8 cellular contexts compared by ENCODE assay signal in genomic region chr9:99103909-99104458, GRCh38. TPM values are rescaled to one million over a fixed set of nuclear protein-coding genes. Genes with fewer than 3 reads are reported as not detected.
DNase-seq lines count a peak whose midpoint lies in the region; ATAC-seq and TF ChIP-seq lines count a peak whose summit lies in the region.

No MANE protein-coding gene starts in this region.

- peak overlapping the region; percentile 45 to 77 (median 55); a peak in 2 of 7 replicates for H3K27ac Mint-ChIP-seq in H9
- H3K27ac Mint-ChIP-seq in activated T-helper 1 cell treated with anti-CD3 and anti-CD28 coated beads, Interleukin-12 subunit alpha, Interleukin-12 subunit beta, Interleukin-2, Interleukin-4 antibody, amounts not matched to agents 30 ng/mL and 10 ng/mL and 1 ng/mL, durations not matched to agents 14 hours and 24 hours and 36 hours, result peak overlapping the region; percentile 83
- peak overlapping the region; percentile 84 for H3K27ac Mint-ChIP-seq in glutamatergic neuron (ENCODE audit: unreplicated experiment)
- peak overlapping the region; percentile 14 for H3K27ac Mint-ChIP-seq in progenitor cell of endocrine pancreas

- peaks cover 2% of the 10 kb centered on the region for H3K79me1 ChIP-seq in H9 (ENCODE audit: insufficient read depth, low read depth, low read length, poor library complexity, severe bottlenecking)

- WGBS in H9 (ENCODE audit: extremely low coverage, insufficient read length, low lambda C conversion rate), result no CpG with 5 or more reads among the region's 14 CpGs

- H3K4me2 ChIP-seq in H9 (ENCODE audit: insufficient read depth, insufficient read length, low read length), result peak overlapping the region; percentile 99

- H2BK20ac ChIP-seq in H9 (ENCODE audit: low read depth, low read length, poor library complexity, severe bottlenecking), result no peak overlapping the region

- no peak for TF ChIP-seq CTCF in H9 (conservative IDR thresholded peaks at IDR 0.05)
- no peak for TF ChIP-seq CTCF in glutamatergic neuron (IDR thresholded peaks at IDR 0.05; ENCODE audit: partially characterized antibody, unreplicated experiment)
- no peak for TF ChIP-seq CTCF in progenitor cell of endocrine pancreas (IDR thresholded peaks at IDR 0.05; ENCODE audit: unreplicated experiment)

- no peak overlapping the region for H2BK120ac ChIP-seq in H9 (ENCODE audit: low read depth, low read length, poor library complexity, severe bottlenecking)

- peak overlapping the region; percentile 56 for H3K9ac ChIP-seq in H9 (ENCODE audit: extremely low read depth, insufficient read length, low read length)

- no peak overlapping the region for H3K23ac ChIP-seq in H9 (ENCODE audit: insufficient read length, low read depth, low read length)

- H3K36me3 Mint-ChIP-seq in H9 (ENCODE audit: insufficient read depth in 1 of 3, low read depth in 3 of 3) (peaks cover 0 to 1% (median 0%) of the 10 kb centered on the region in 3 experiments; a peak in 1 of 7 replicates), glutamatergic neuron (ENCODE audit: unreplicated experiment) (no peaks in the 10 kb centered on the region), progenitor cell of endocrine pancreas (ENCODE audit: insufficient read depth) (no peaks in the 10 kb centered on the region)
- H3K36me3 Mint-ChIP-seq in activated T-helper 1 cell treated with anti-CD3 and anti-CD28 coated beads, Interleukin-12 subunit alpha, Interleukin-12 subunit beta, Interleukin-2, Interleukin-4 antibody, amounts not matched to agents 30 ng/mL and 10 ng/mL and 1 ng/mL, durations not matched to agents 14 hours and 24 hours and 36 hours (ENCODE audit: low read depth), result peaks cover 14% of the 10 kb centered on the region

- DNase-seq in H9 (no peak), glutamatergic neuron (peak; percentile 21), progenitor cell of endocrine pancreas (ENCODE audit: low spot score, unreplicated experiment) (no peak), NCI-H1417 treated with DMSO at 0.1 percent for 48 hours (lab: John Stamatoyannopoulos, UW) (no peak), NCI-H2171 (lab: John Stamatoyannopoulos, UW) (no peak), T1000 (lab: John Stamatoyannopoulos, UW) (no peak)
- no peak for DNase-seq in activated T-helper 1 cell treated with anti-CD3 and anti-CD28 coated beads, Interleukin-12 subunit alpha, Interleukin-12 subunit beta, Interleukin-2, Interleukin-4 antibody, amounts not matched to agents 30 ng/mL and 10 ng/mL and 1 ng/mL, durations not matched to agents 14 hours and 24 hours and 36 hours (ENCODE audit: low spot score)

- no peak overlapping the region for H2BK15ac ChIP-seq in H9 (ENCODE audit: low read depth, low read length)

- H3K27ac ChIP-seq in H9 (ENCODE audit: insufficient read length, low read depth, low read length), result no peak overlapping the region

- no peak overlapping the region for H2BK12ac ChIP-seq in H9 (ENCODE audit: insufficient read length, low read depth, low read length)

- peaks cover 14% of the 10 kb centered on the region for H3K23me2 ChIP-seq in H9 (ENCODE audit: insufficient read length, low read depth, low read length, poor library complexity, severe bottlenecking)

- H2BK5ac ChIP-seq in H9 (ENCODE audit: insufficient read length, low read length), result no peak overlapping the region

- no peak overlapping the region for H3K14ac ChIP-seq in H9 (ENCODE audit: insufficient read depth, low read length)

- no peak for ATAC-seq in GM21390 (IDR thresholded peaks at IDR 0.05; ENCODE audit: unreplicated experiment)

- intact Hi-C loops in activated T-helper 1 cell treated with anti-CD3 and anti-CD28 coated beads, Interleukin-12 subunit alpha, Interleukin-12 subunit beta, Interleukin-2, Interleukin-4 antibody, amounts not matched to agents 30 ng/mL and 10 ng/mL and 1 ng/mL, durations not matched to agents 14 hours and 24 hours and 36 hours (cut with micrococcal nuclease), result loop anchor here (1.0 to 2.0 kb wide), 5 partner anchors 9 to 995 kb away; partner anchors contain the start of genes ALG2, ERP44 and INVS

- H3K18ac ChIP-seq in H9 (ENCODE audit: insufficient read length, low read depth, low read length), result no peak overlapping the region

- H2AFZ ChIP-seq in H9 (ENCODE audit: low read length), result peak overlapping the region; percentile 60

- H4K20me1 ChIP-seq in H9 (ENCODE audit: control insufficient read depth, insufficient read depth, insufficient read length), result no peaks in the 10 kb centered on the region

- no peaks in the 10 kb centered on the region for H3K27me3 ChIP-seq in H9 (ENCODE audit: insufficient read depth, low read length)

- H3K56ac ChIP-seq in H9 (ENCODE audit: insufficient read length, low read depth, low read length), result no peak overlapping the region

- no peak overlapping the region for H2AK5ac ChIP-seq in H9 (ENCODE audit: insufficient read length, low read length)

- peak overlapping the region; percentile 79 to 90 for H3K4me3 Mint-ChIP-seq in H9
- H3K4me3 Mint-ChIP-seq in activated T-helper 1 cell treated with anti-CD3 and anti-CD28 coated beads, Interleukin-12 subunit alpha, Interleukin-12 subunit beta, Interleukin-2, Interleukin-4 antibody, amounts not matched to agents 30 ng/mL and 10 ng/mL and 1 ng/mL, durations not matched to agents 14 hours and 24 hours and 36 hours, result peak overlapping the region; percentile 85
- H3K4me3 Mint-ChIP-seq in glutamatergic neuron (ENCODE audit: unreplicated experiment), result peak overlapping the region; percentile 95
- peak overlapping the region; percentile 78 for H3K4me3 Mint-ChIP-seq in progenitor cell of endocrine pancreas (ENCODE audit: low read depth)

- H3K79me2 ChIP-seq in H9 (ENCODE audit: insufficient read depth, low read length), result peaks cover 18% of the 10 kb centered on the region; the same call in 1 of the 2 replicates

- no peaks in the 10 kb centered on the region for H3K4me1 ChIP-seq in H9 (ENCODE audit: insufficient read depth, low read length)

- peaks cover 0 to 10% of the 10 kb centered on the region in 2 experiments; a peak in 2 of 5 replicates for H3K9me3 Mint-ChIP-seq in H9
- peaks cover 9% of the 10 kb centered on the region for H3K9me3 Mint-ChIP-seq in activated T-helper 1 cell treated with anti-CD3 and anti-CD28 coated beads, Interleukin-12 subunit alpha, Interleukin-12 subunit beta, Interleukin-2, Interleukin-4 antibody, amounts not matched to agents 30 ng/mL and 10 ng/mL and 1 ng/mL, durations not matched to agents 14 hours and 24 hours and 36 hours
- peaks cover 11% of the 10 kb centered on the region for H3K9me3 Mint-ChIP-seq in glutamatergic neuron (ENCODE audit: unreplicated experiment)
- peaks cover 7% of the 10 kb centered on the region for H3K9me3 Mint-ChIP-seq in progenitor cell of endocrine pancreas (ENCODE audit: low read depth)

- no peak overlapping the region for H4K91ac ChIP-seq in H9 (ENCODE audit: insufficient read length, low read depth, low read length)

- no peak overlapping the region for H3T11ph ChIP-seq in H9 (ENCODE audit: low read length)

- no peak overlapping the region for H3K4ac ChIP-seq in H9 (ENCODE audit: low read depth, low read length)

- peaks cover 35 to 36% of the 10 kb centered on the region in 2 experiments for H3K4me1 Mint-ChIP-seq in H9
- peaks cover 64% of the 10 kb centered on the region for H3K4me1 Mint-ChIP-seq in activated T-helper 1 cell treated with anti-CD3 and anti-CD28 coated beads, Interleukin-12 subunit alpha, Interleukin-12 subunit beta, Interleukin-2, Interleukin-4 antibody, amounts not matched to agents 30 ng/mL and 10 ng/mL and 1 ng/mL, durations not matched to agents 14 hours and 24 hours and 36 hours (ENCODE audit: low read depth)
- peaks cover 36% of the 10 kb centered on the region for H3K4me1 Mint-ChIP-seq in glutamatergic neuron (ENCODE audit: low read depth, unreplicated experiment)
- peaks cover 33% of the 10 kb centered on the region for H3K4me1 Mint-ChIP-seq in progenitor cell of endocrine pancreas (ENCODE audit: low read depth)

- H3K27me3 Mint-ChIP-seq in H9 (ENCODE audit: low read depth), result peaks cover 21% of the 10 kb centered on the region
- no peaks in the 10 kb centered on the region for H3K27me3 Mint-ChIP-seq in activated T-helper 1 cell treated with anti-CD3 and anti-CD28 coated beads, Interleukin-12 subunit alpha, Interleukin-12 subunit beta, Interleukin-2, Interleukin-4 antibody, amounts not matched to agents 30 ng/mL and 10 ng/mL and 1 ng/mL, durations not matched to agents 14 hours and 24 hours and 36 hours (ENCODE audit: insufficient read depth)
- H3K27me3 Mint-ChIP-seq in glutamatergic neuron (ENCODE audit: unreplicated experiment), result peaks cover 12% of the 10 kb centered on the region
- peaks cover 17% of the 10 kb centered on the region for H3K27me3 Mint-ChIP-seq in progenitor cell of endocrine pancreas

- H4K5ac ChIP-seq in H9 (ENCODE audit: insufficient read length, low read depth, low read length), result no peak overlapping the region

- no peak overlapping the region for H4K8ac ChIP-seq in H9 (replicated peaks; ENCODE audit: insufficient read length, low read depth, low read length)

- H3K9me3 ChIP-seq in H9 (ENCODE audit: control insufficient read depth, low read depth, low read length), result no peaks in the 10 kb centered on the region

RNA-seq across cellular contexts. Expression of gene TGFBR1, which starts 0.9 kb away (rescaled TPM):
- total RNA-seq in H9 (2021) (48.6 and 59.3 TPM in 2 replicates), glutamatergic neuron (ENCODE audit: unreplicated experiment) (207 TPM), progenitor cell of endocrine pancreas (93.8 and 96.6 TPM in 2 replicates)
- 38.5 and 42.6 TPM in 2 replicates for total RNA-seq in activated T-helper 1 cell treated with anti-CD3 and anti-CD28 coated beads, Interleukin-12 subunit alpha, Interleukin-12 subunit beta, Interleukin-2, Interleukin-4 antibody, amounts not matched to agents 30 ng/mL and 10 ng/mL and 1 ng/mL, durations not matched to agents 14 hours and 24 hours and 36 hours

Comparison
In these comparisons a context has a peak if more than half of its experiments do, and no peak if none do; other contexts are left out.
1. H3K27ac Mint-ChIP-seq: peak in every context shown above with its lines; median percentile 84 in glutamatergic neuron; 83 in activated T-helper 1 cell treated with anti-CD3 and anti-CD28 coated beads, Interleukin-12 subunit alpha, Interleukin-12 subunit beta, Interleukin-2, Interleukin-4 antibody, amounts not matched to agents 30 ng/mL and 10 ng/mL and 1 ng/mL, durations not matched to agents 14 hours and 24 hours and 36 hours; 55 in H9; 14 in progenitor cell of endocrine pancreas.